In the genomic region with DNA sequence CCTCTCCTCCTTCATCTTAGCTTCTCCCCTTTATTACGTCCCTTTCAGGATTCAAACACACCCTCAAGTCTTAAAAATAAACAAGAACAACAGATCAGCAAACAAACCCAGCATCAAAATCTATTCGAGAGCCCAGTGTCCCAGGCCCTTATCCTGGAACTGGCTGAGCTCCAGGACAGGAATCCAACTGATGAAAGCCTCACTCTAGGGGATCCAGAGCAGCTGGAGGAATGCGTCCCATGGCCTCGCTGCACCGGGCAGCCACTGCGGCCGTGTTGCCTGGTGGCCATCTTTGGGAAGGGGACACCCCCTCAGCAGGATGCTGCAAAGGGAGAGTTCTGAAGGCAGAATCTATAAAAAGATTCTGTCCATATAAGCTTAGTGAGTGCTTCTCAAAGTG, we compare ENCODE assay signal across 21 cellular contexts.
A peak's percentile ranks its signal among the peaks of the same experiment; 100 is the strongest.
DNase-seq lines count a peak whose midpoint lies in the region; ATAC-seq and TF ChIP-seq lines count a peak whose summit lies in the region.
"Had no signal": no experiment of that assay in that cellular context is flagged by ENCODE, and none has a peak within 500 bp of the region (broad histone marks: within the 10 kb centered on the region; RNA-seq: fewer than 3 reads in every experiment).

No MANE protein-coding gene starts in this region.

- H3K4me3 ChIP-seq in cardiac muscle cell (no peak overlapping the region), right cardiac atrium (ENCODE audit: low read length) (no peak overlapping the region), adrenal gland (no peak overlapping the region)
- H3K4me3 ChIP-seq: Peyer's patch, SK-N-MC had no signal

- H3K27me3 ChIP-seq in cardiac muscle cell: no peaks in the 10 kb centered on the region
- H3K27me3 ChIP-seq in right cardiac atrium (ENCODE audit: control insufficient read depth, insufficient read depth): no peaks in the 10 kb centered on the region
- no peaks in the 10 kb centered on the region for H3K27me3 ChIP-seq in adrenal gland
- H3K27me3 ChIP-seq: Peyer's patch had no signal

- 32% methylated on average over 7 of the region's 7 CpGs for WGBS in right cardiac atrium
- WGBS in adrenal gland, 4 donors: 41 to 83% (median 66%) methylated on average over 2 to 7 of the region's 7 CpGs

- TF ChIP-seq CTCF in cardiac muscle cell (IDR thresholded peaks at IDR 0.05; ENCODE audit: low read depth, low read length) (no peak), adrenal gland (IDR thresholded peaks at IDR 0.05) (no peak)

- H3K36me3 ChIP-seq in cardiac muscle cell: no peaks in the 10 kb centered on the region
- no peaks in the 10 kb centered on the region for H3K36me3 ChIP-seq in adrenal gland (replicated peaks in 1 of 2)
- H3K36me3 ChIP-seq: Peyer's patch had no signal

- DNase-seq in cardiac muscle cell (ENCODE audit: low read depth in 1 of 2, low spot score in 1 of 2) (peak; percentile 34 to 71), cardiac septum (ENCODE audit: low spot score) (no peak), astrocyte of the hippocampus (ENCODE audit: low read depth, low spot score) (peak; percentile 52), right cardiac atrium (peak in 2 of 3 donors; percentile 33 to 68), NCI-H2196 (lab: John Stamatoyannopoulos, UW; ENCODE audit: unreplicated experiment) (no peak), adrenal gland (no peak), iPS-NIHi11 (ENCODE audit: low spot score) (no peak)
- DNase-seq: Calu3; CD8-positive, alpha-beta memory T cell; DMS153; GOT3; HCEC 1CT; NCI-H1417; NCI-H1694 treated with DMSO at 0.1 percent for 48 hours; NCI-H2227 treated with DMSO at 0.1 percent for 48 hours; NCI-H524; NCI-H774; NK-92 treated with Interleukin-12 subunit alpha and Interleukin-12 subunit beta, amount 100 ng/mL, for 24 hours; Peyer's patch had no signal

- H3K27ac ChIP-seq in cardiac muscle cell (no peak overlapping the region), right cardiac atrium (ENCODE audit: low read length) (no peak overlapping the region), adrenal gland (no peak overlapping the region)
- H3K27ac ChIP-seq: C4-2B, Peyer's patch, SK-N-MC had no signal

- intact Hi-C loops in cardiac septum (cut with DNase I): loop anchor here (2.0 to 10.0 kb wide), 2 partner anchors 34 to 504 kb away; no protein-coding TSS in a partner anchor
- intact Hi-C loops in right cardiac atrium (cut with DNase I): loop anchor here in 1 of 4 donors (10.0 kb wide), 1 partner anchor 294 kb away; no protein-coding TSS in a partner anchor
- intact Hi-C loops in adrenal gland (cut with DNase I): no loop called here

- H3K4me1 ChIP-seq in cardiac muscle cell (ENCODE audit: low read depth) (no peaks in the 10 kb centered on the region), right cardiac atrium (ENCODE audit: control insufficient read depth, insufficient read depth, low read length) (peaks cover 2% of the 10 kb centered on the region), adrenal gland (replicated peaks in 1 of 2) (no peaks in the 10 kb centered on the region)
- H3K4me1 ChIP-seq: Peyer's patch had no signal

- H3K9me3 ChIP-seq in cardiac muscle cell (ENCODE audit: low read depth) (no peaks in the 10 kb centered on the region), right cardiac atrium (ENCODE audit: control insufficient read depth, low read length) (no peaks in the 10 kb centered on the region), adrenal gland (replicated peaks in 1 of 3) (no peaks in the 10 kb centered on the region)
- H3K9me3 ChIP-seq: Peyer's patch had no signal

- no peak for ATAC-seq in right cardiac atrium

- no peak for TF ChIP-seq POLR2A in adrenal gland (IDR thresholded peaks at IDR 0.05)

Comparison
In these comparisons a context has a peak if more than half of its experiments do, and no peak if none do; other contexts are left out.
1. DNase-seq: peak in cardiac muscle cell (2 of 2), astrocyte of the hippocampus (single experiment) and right cardiac atrium (2 of 3); none in cardiac septum (single experiment), NCI-H2196 (single experiment), adrenal gland (0 of 7) and iPS-NIHi11 (single experiment).